ENCODE assay signal across 22 cellular contexts in genomic region chr2:33167655-33168245, GRCh38.
A peak's percentile ranks its signal among the peaks of the same experiment; 100 is the strongest.
DNase-seq lines count a peak whose midpoint lies in the region; TF ChIP-seq lines count a peak whose summit lies in the region.
"Had no signal": no experiment of that assay in that cellular context is flagged by ENCODE, and none has a peak within 500 bp of the region (broad histone marks: within the 10 kb centered on the region; RNA-seq: fewer than 3 reads in every experiment).

No MANE protein-coding gene starts in this region.

- H3K36me3 ChIP-seq in adipocyte (ENCODE audit: control insufficient read depth, insufficient read depth, low read length, severe bottlenecking): no peaks in the 10 kb centered on the region
- no peaks in the 10 kb centered on the region for H3K36me3 ChIP-seq in trophoblast cell (ENCODE audit: control insufficient read depth in 1 of 2, insufficient read depth in 2 of 2, low read length in 2 of 2)
- H3K36me3 ChIP-seq in ovary: no peaks in the 10 kb centered on the region
- no peaks in the 10 kb centered on the region for H3K36me3 ChIP-seq in esophagus squamous epithelium
- H3K36me3 ChIP-seq: uterus had no signal

- H3K27ac ChIP-seq in trophoblast cell (ENCODE audit: low read depth, low read length) (no peak overlapping the region), ovary (no peak overlapping the region), esophagus squamous epithelium (no peak overlapping the region)
- H3K27ac ChIP-seq: body of pancreas had no signal

- no peak overlapping the region for H2BK5ac ChIP-seq in trophoblast cell (ENCODE audit: low read depth, low read length, poor library complexity)

- no peak overlapping the region for H3K4ac ChIP-seq in trophoblast cell (ENCODE audit: low read depth, low read length)

- no peak for TF ChIP-seq CTCF in ovary (IDR thresholded peaks at IDR 0.05)
- TF ChIP-seq CTCF in esophagus squamous epithelium (IDR thresholded peaks at IDR 0.05): no peak

- no peak overlapping the region for H3K23ac ChIP-seq in trophoblast cell (ENCODE audit: low read length)

- no peak overlapping the region for H3K14ac ChIP-seq in trophoblast cell (ENCODE audit: low read length)

- no peak overlapping the region for H3K4me2 ChIP-seq in trophoblast cell (ENCODE audit: low read length)
- H3K4me2 ChIP-seq: smooth muscle cell had no signal

- no peak overlapping the region for H4K91ac ChIP-seq in trophoblast cell (ENCODE audit: low read depth, low read length)

- no peak overlapping the region for H4K8ac ChIP-seq in trophoblast cell (ENCODE audit: low read depth, low read length)

- H3K27me3 ChIP-seq in adipocyte (replicated peaks; ENCODE audit: control insufficient read depth, insufficient read depth, low read length) (no peaks in the 10 kb centered on the region), trophoblast cell (ENCODE audit: insufficient read depth, low read length) (no peaks in the 10 kb centered on the region), ovary (no peaks in the 10 kb centered on the region), esophagus squamous epithelium (no peaks in the 10 kb centered on the region)
- H3K27me3 ChIP-seq: body of pancreas, uterus had no signal

- H3K79me2 ChIP-seq in trophoblast cell (ENCODE audit: control insufficient read depth, insufficient read depth, low read length, poor library complexity): no peaks in the 10 kb centered on the region

- no peak overlapping the region for H2BK120ac ChIP-seq in trophoblast cell (ENCODE audit: insufficient read depth, low read length, poor library complexity)

- no peak overlapping the region for H2AFZ ChIP-seq in trophoblast cell (ENCODE audit: insufficient read depth, low read length, poor library complexity)

- intact Hi-C loops in ovary (cut with DNase I) (loop anchor here in 1 of 4 donors (10.0 kb wide), 1 partner anchor 103 kb away; no protein-coding TSS in a partner anchor), esophagus squamous epithelium (cut with DNase I) (no loop called here)

- H3K9me3 ChIP-seq in adipocyte (ENCODE audit: control insufficient read depth, low read length) (no peaks in the 10 kb centered on the region), trophoblast cell (ENCODE audit: insufficient read depth, low read depth, low read length) (no peaks in the 10 kb centered on the region), ovary (no peaks in the 10 kb centered on the region), esophagus squamous epithelium (no peaks in the 10 kb centered on the region)
- H3K9me3 ChIP-seq: body of pancreas, uterus had no signal

- no peak overlapping the region for H3K18ac ChIP-seq in trophoblast cell (ENCODE audit: low read length)

- no peak overlapping the region for H2BK12ac ChIP-seq in trophoblast cell (ENCODE audit: low read length)

- no peak overlapping the region for H4K12ac ChIP-seq in trophoblast cell (ENCODE audit: low read depth, low read length)

- no peak overlapping the region for H2AK5ac ChIP-seq in trophoblast cell (ENCODE audit: low read length)

- no peaks in the 10 kb centered on the region for H3K79me1 ChIP-seq in trophoblast cell (ENCODE audit: low read length)

- H3K4me3 ChIP-seq in adipocyte (ENCODE audit: low read length) (no peak overlapping the region), trophoblast cell (ENCODE audit: low read depth, low read length) (no peak overlapping the region), ovary (no peak overlapping the region), esophagus squamous epithelium (no peak overlapping the region)
- H3K4me3 ChIP-seq: body of pancreas, lung, smooth muscle cell, uterus had no signal

- peak; percentile 51 for DNase-seq in EL
- DNase-seq in adipocyte (ENCODE audit: low read depth): peak; percentile 38
- peak; percentile 26 for DNase-seq in fibroblast of peridontal ligament (ENCODE audit: extremely low read depth)
- peak; percentile 88 to 92 for DNase-seq in trophoblast cell
- DNase-seq in NCI-H187 (lab: John Stamatoyannopoulos, UW): no peak
- DNase-seq in NCI-H2227 treated with DMSO at 0.1 percent for 48 hours (lab: John Stamatoyannopoulos, UW): no peak
- no peak for DNase-seq in ovary
- no peak for DNase-seq in esophagus squamous epithelium (lab: John Stamatoyannopoulos, UW)
- DNase-seq: activated CD8-positive, alpha-beta memory T cell treated with anti-CD3 and anti-CD28 coated beads, Interleukin-2, amount 50 U/mL, for 4 hours; activated effector memory CD4-positive, alpha-beta T cell treated with anti-CD3 and anti-CD28 coated beads, Interleukin-2, amount 50 U/mL, for 16 hours; activated naive CD8-positive, alpha-beta T cell treated with anti-CD3 and anti-CD28 coated beads, Interleukin-2, amount 10 ng/mL, durations not matched to agents 7 days and 5 days; body of pancreas; CD4-positive, alpha-beta T cell; NCI-H1417; NCI-H2081 treated with DMSO at 0.1 percent for 48 hours; NCI-H446; NCI-H82; occipital lobe; stimulated activated CD4-positive, alpha-beta T cell treated with anti-CD3 and anti-CD28 coated beads, Interleukin-2, amount 100 ng/mL, for 24 hours; uterus had no signal

- no peak for TF ChIP-seq EP300 in ovary (IDR thresholded peaks at IDR 0.05)

- TF ChIP-seq POLR2A in ovary (IDR thresholded peaks at IDR 0.05) (no peak), esophagus squamous epithelium (IDR thresholded peaks at IDR 0.05) (no peak)

- H3K9ac ChIP-seq in adipocyte (ENCODE audit: low read length) (no peak overlapping the region), trophoblast cell (ENCODE audit: low read length) (no peak overlapping the region)

- H3K4me1 ChIP-seq in adipocyte (ENCODE audit: control insufficient read depth, insufficient read depth, low read length): peaks cover 17% of the 10 kb centered on the region
- peaks cover 0 to 2% of the 10 kb centered on the region in 2 experiments for H3K4me1 ChIP-seq in trophoblast cell (ENCODE audit: control insufficient read depth in 1 of 2, insufficient read depth in 2 of 2, low read length in 2 of 2)
- peaks cover 5% of the 10 kb centered on the region for H3K4me1 ChIP-seq in ovary (ENCODE audit: insufficient read depth)
- peaks cover 0 to 4% (median 0%) of the 10 kb centered on the region in 3 donors for H3K4me1 ChIP-seq in esophagus squamous epithelium
- H3K4me1 ChIP-seq: body of pancreas, uterus had no signal

- WGBS in trophoblast cell (ENCODE audit: extremely low coverage, insufficient coverage, insufficient read length): 100% methylated on average over 1 of the region's 3 CpGs
- 85 to 87% (median 86%) methylated on average over 3 of the region's 3 CpGs for WGBS in ovary, 3 donors
- whole genome bisulfite sequencing in esophagus squamous epithelium, 2 donors: 81 to 83% methylated on average over 3 of the region's 3 CpGs

Comparison
In these comparisons a context has a peak if more than half of its experiments do, and no peak if none do; other contexts are left out.
1. DNase-seq: peak in EL (single experiment), adipocyte (single experiment), fibroblast of peridontal ligament (single experiment) and trophoblast cell (2 of 2); none in NCI-H187 (0 of 2), NCI-H2227 treated with DMSO at 0.1 percent for 48 hours (single experiment), ovary (0 of 5) and esophagus squamous epithelium (single experiment).